Comparison of ENCODE assay signal across 8 cellular contexts in genomic region chr7:5695037-5695708, GRCh38.
DNase-seq lines count a peak whose midpoint lies in the region; ATAC-seq and TF ChIP-seq lines count a peak whose summit lies in the region.

No MANE protein-coding gene starts in this region.

- H3K4me2 ChIP-seq in smooth muscle cell: peak overlapping the region; percentile 82

- DNase-seq in AG09309 (ENCODE audit: low read depth): no peak
- peak; percentile 94 for DNase-seq in LHCN-M2 (ENCODE audit: low read depth)
- DNase-seq in activated T-cell treated with anti-CD3 and anti-CD28 coated beads, Interleukin-2, amount 50 U/mL, for 4 hours: peak; percentile 68
- peak; percentile 90 for DNase-seq in glomerular visceral epithelial cell (ENCODE audit: extremely low spot score)
- DNase-seq in smooth muscle cell (lab: John Stamatoyannopoulos, UW; ENCODE audit: unreplicated experiment): no peak
- no peak for DNase-seq in NCI-H1048 (lab: John Stamatoyannopoulos, UW)
- no peak for DNase-seq in GM19238 (ENCODE audit: insufficient read length, low spot score)

- H3K36me3 Mint-ChIP-seq in activated T-cell treated with anti-CD3 and anti-CD28 coated beads, Interleukin-2, amount 50 U/mL, for 4 hours (ENCODE audit: insufficient read depth): peaks cover 25% of the 10 kb centered on the region

- H3K27me3 ChIP-seq in smooth muscle cell (ENCODE audit: low read depth): no peaks in the 10 kb centered on the region

- H3K4me1 Mint-ChIP-seq in activated T-cell treated with anti-CD3 and anti-CD28 coated beads, Interleukin-2, amount 50 U/mL, for 4 hours (ENCODE audit: low read depth): peaks cover 100% of the 10 kb centered on the region

- peak; percentile 38 for ATAC-seq in GM19463 (IDR thresholded peaks at IDR 0.05; ENCODE audit: unreplicated experiment)
- ATAC-seq in activated T-cell treated with anti-CD3 and anti-CD28 coated beads, Interleukin-2, amount 50 U/mL, for 4 hours: peak; percentile 87 to 89

- no peak overlapping the region for H2AFZ ChIP-seq in smooth muscle cell (ENCODE audit: low read depth)

- no peaks in the 10 kb centered on the region for H3K79me2 ChIP-seq in smooth muscle cell (ENCODE audit: low read depth)

- peak overlapping the region; percentile 86 for H3K4me3 Mint-ChIP-seq in activated T-cell treated with anti-CD3 and anti-CD28 coated beads, Interleukin-2, amount 50 U/mL, for 4 hours

- H3K9me3 Mint-ChIP-seq in activated T-cell treated with anti-CD3 and anti-CD28 coated beads, Interleukin-2, amount 50 U/mL, for 4 hours: no peaks in the 10 kb centered on the region

- H3K36me3 ChIP-seq in smooth muscle cell (ENCODE audit: low read depth): no peaks in the 10 kb centered on the region

- peaks cover 71% of the 10 kb centered on the region for H3F3A ChIP-seq in smooth muscle cell (ENCODE audit: low read depth)

- WGBS in smooth muscle cell (ENCODE audit: low lambda C conversion rate): 44% methylated on average over 19 of the region's 19 CpGs

- H3K9ac ChIP-seq in smooth muscle cell (ENCODE audit: low read depth): peak overlapping the region; percentile 96

- H3K4me3 ChIP-seq in AG09309 (ENCODE audit: control insufficient read depth, low read depth, low read length) (peak overlapping the region; percentile 13; the same call in 1 of the 2 replicates), smooth muscle cell (peak overlapping the region; percentile 3)

- peaks cover 6% of the 10 kb centered on the region for H4K20me1 ChIP-seq in smooth muscle cell (ENCODE audit: low read depth)

- H3K4me1 ChIP-seq in smooth muscle cell (ENCODE audit: low read depth): peaks cover 46% of the 10 kb centered on the region

- H3K27ac ChIP-seq in smooth muscle cell (ENCODE audit: low read depth): peak overlapping the region; percentile 100

- TF ChIP-seq CTCF in AG09309 (IDR thresholded peaks at IDR 0.05; ENCODE audit: control insufficient read depth, insufficient read depth, low read depth, low read length, missing control alignments) (no peak), smooth muscle cell (IDR thresholded peaks at IDR 0.05; ENCODE audit: borderline replicate concordance, insufficient read depth, poor library complexity, severe bottlenecking) (no peak)

- H3K9me3 ChIP-seq in smooth muscle cell (replicated peaks; ENCODE audit: low read depth): no peaks in the 10 kb centered on the region

- no peaks in the 10 kb centered on the region for H3K27me3 Mint-ChIP-seq in activated T-cell treated with anti-CD3 and anti-CD28 coated beads, Interleukin-2, amount 50 U/mL, for 4 hours (ENCODE audit: low read depth)

Comparison
In these comparisons a context has a peak if more than half of its experiments do, and no peak if none do; other contexts are left out.
1. DNase-seq: peak in LHCN-M2 (single experiment), activated T-cell treated with anti-CD3 and anti-CD28 coated beads, Interleukin-2, amount 50 U/mL, for 4 hours (single experiment) and glomerular visceral epithelial cell (single experiment); none in AG09309 (single experiment), smooth muscle cell (single experiment), NCI-H1048 (single experiment) and GM19238 (single experiment).